Comparison of ENCODE assay signal across 15 cellular contexts in the genomic region with DNA sequence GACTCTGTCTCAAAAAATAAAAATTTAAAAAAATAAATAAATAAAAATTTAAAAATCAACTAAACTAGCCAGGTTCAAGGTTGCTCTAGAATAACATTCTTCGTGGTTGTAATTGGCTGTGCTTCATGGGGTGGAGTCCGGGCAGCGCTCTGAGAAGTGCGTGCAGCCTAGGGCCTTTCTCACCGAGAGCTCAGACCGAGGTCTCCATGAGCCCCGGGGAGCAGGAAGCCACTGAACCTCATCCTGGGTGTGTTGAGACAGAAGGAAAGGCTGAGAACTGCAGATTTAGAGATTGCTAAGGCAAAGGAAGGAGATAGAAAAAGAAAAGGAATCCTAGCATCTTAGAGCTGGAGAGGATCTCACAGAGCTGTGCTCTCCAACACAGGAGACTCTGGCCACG. TPM values are rescaled to one million over a fixed set of nuclear protein-coding genes. Genes with fewer than 3 reads are reported as not detected.
A peak's percentile ranks its signal among the peaks of the same experiment; 100 is the strongest.
DNase-seq lines count a peak whose midpoint lies in the region; TF ChIP-seq lines count a peak whose summit lies in the region.
"Had no signal": no experiment of that assay in that cellular context is flagged by ENCODE, and none has a peak within 500 bp of the region (broad histone marks: within the 10 kb centered on the region; RNA-seq: fewer than 3 reads in every experiment).

No MANE protein-coding gene starts in this region.

- H3K18ac ChIP-seq in H9 (ENCODE audit: insufficient read length, low read depth, low read length): no peak overlapping the region

- H4K5ac ChIP-seq in H9 (ENCODE audit: insufficient read length, low read depth, low read length): no peak overlapping the region

- H2AFZ ChIP-seq in parathyroid adenoma: peak overlapping the region; percentile 51
- H2AFZ ChIP-seq in H9 (ENCODE audit: low read length): no peak overlapping the region

- intact Hi-C loops in CD4-positive, alpha-beta memory T cell (cut with micrococcal nuclease): loop anchor here (1.0 kb wide), 1 partner anchor 16 kb away; no protein-coding TSS in a partner anchor
- intact Hi-C loops in activated naive CD4-positive, alpha-beta T cell treated with anti-CD3 and anti-CD28 coated beads for 36 hours (cut with micrococcal nuclease): loop anchor here (5.0 kb wide), 1 partner anchor 112 kb away; no protein-coding TSS in a partner anchor

- H3K4me3 Mint-ChIP-seq in CD4-positive, alpha-beta memory T cell: peak overlapping the region; percentile 68 to 89 (median 78)
- peak overlapping the region; percentile 15 for H3K4me3 Mint-ChIP-seq in activated naive CD4-positive, alpha-beta T cell treated with anti-CD3 and anti-CD28 coated beads for 36 hours
- no peak overlapping the region for H3K4me3 Mint-ChIP-seq in H9

- H3K9me3 ChIP-seq in CD4-positive, alpha-beta memory T cell (ENCODE audit: control insufficient read depth in 1 of 2, low read length in 2 of 2): no peaks in the 10 kb centered on the region
- no peaks in the 10 kb centered on the region for H3K9me3 ChIP-seq in parathyroid adenoma (ENCODE audit: control insufficient read depth, low read length)
- H3K9me3 ChIP-seq in H9 (ENCODE audit: control insufficient read depth, low read depth, low read length): no peaks in the 10 kb centered on the region

- H2BK5ac ChIP-seq in H9 (ENCODE audit: insufficient read length, low read length): no peak overlapping the region

- no peak overlapping the region for H3T11ph ChIP-seq in H9 (ENCODE audit: low read length)

- no peak overlapping the region for H3K4me3 ChIP-seq in CD4-positive, alpha-beta memory T cell (ENCODE audit: low read length in 2 of 2)
- peak overlapping the region; percentile 16 for H3K4me3 ChIP-seq in parathyroid adenoma (ENCODE audit: low read depth, low read length)
- H3K4me3 ChIP-seq: lung had no signal

- no peak overlapping the region for H2BK12ac ChIP-seq in H9 (ENCODE audit: insufficient read length, low read depth, low read length)

- CTCF ChIA-PET in CD4-positive, alpha-beta memory T cell (lab: Charles Lee; ENCODE audit: partially characterized antibody): interaction anchor here (0.6 to 3.2 kb wide), 10 partner anchors 9 to 643 kb away, joined by 3 to 26 read pairs (median 6); partner anchors contain the start of gene POP5
- CTCF ChIA-PET in activated naive CD4-positive, alpha-beta T cell treated with anti-CD3 and anti-CD28 coated beads for 36 hours (lab: Charles Lee): interaction anchor here (0.7 to 1.3 kb wide), 4 partner anchors 16 to 114 kb away, joined by 3 to 5 read pairs (median 4); partner anchors contain the start of gene P2RX7
- CTCF ChIA-PET in HEK293T (lab: Yijun Ruan, JAX): interaction anchor here (0.7 kb wide), 1 partner anchor 38 kb away, joined by 3 read pairs; no protein-coding TSS in a partner anchor

- no peak overlapping the region for H2BK15ac ChIP-seq in H9 (ENCODE audit: low read depth, low read length)

- no peak overlapping the region for H2BK120ac ChIP-seq in H9 (ENCODE audit: low read depth, low read length, poor library complexity, severe bottlenecking)

- peak; percentile 58 to 74 (median 67) for DNase-seq in CD4-positive, alpha-beta memory T cell
- DNase-seq in T-helper 22 cell (ENCODE audit: low read depth) (peak; percentile 42), AML-193 (lab: John Stamatoyannopoulos, UW) (no peak), HEK293T (ENCODE audit: extremely low spot score) (no peak), H9 (no peak), NCI-H226 (no peak)
- peak; percentile 66 for DNase-seq in activated naive CD4-positive, alpha-beta T cell treated with anti-CD3 and anti-CD28 coated beads for 36 hours
- DNase-seq: caudate nucleus, GDM1, NCI-H1092, NCI-H510A treated with DMSO at 0.1 percent for 48 hours, T1000 had no signal

- POLR2A ChIA-PET in CD4-positive, alpha-beta memory T cell (lab: Charles Lee; ENCODE audit: partially characterized antibody): interaction anchor here (0.6 to 4.7 kb wide), 18 partner anchors 9 to 577 kb away, joined by 3 to 113 read pairs (median 4); partner anchors contain the start of genes CAMKK2, P2RX4, P2RX7 and RNF34
- POLR2A ChIA-PET in HEK293T (lab: Yijun Ruan, JAX): no interaction called here

- no peak overlapping the region for H4K91ac ChIP-seq in H9 (ENCODE audit: insufficient read length, low read depth, low read length)

- H3K79me1 ChIP-seq in H9 (ENCODE audit: insufficient read depth, low read depth, low read length, poor library complexity, severe bottlenecking): no peaks in the 10 kb centered on the region

- no peaks in the 10 kb centered on the region for H4K20me1 ChIP-seq in H9 (ENCODE audit: control insufficient read depth, insufficient read depth, insufficient read length)

- no peak overlapping the region for H3K4ac ChIP-seq in H9 (ENCODE audit: low read depth, low read length)

- H3K23ac ChIP-seq in H9 (ENCODE audit: insufficient read length, low read depth, low read length): no peak overlapping the region

- H3K9me3 Mint-ChIP-seq in CD4-positive, alpha-beta memory T cell: no peaks in the 10 kb centered on the region
- H3K9me3 Mint-ChIP-seq in activated naive CD4-positive, alpha-beta T cell treated with anti-CD3 and anti-CD28 coated beads for 36 hours: no peaks in the 10 kb centered on the region
- H3K9me3 Mint-ChIP-seq in H9: no peaks in the 10 kb centered on the region

- no peak overlapping the region for H2BK20ac ChIP-seq in H9 (ENCODE audit: low read depth, low read length, poor library complexity, severe bottlenecking)

- TF ChIP-seq CTCF in parathyroid adenoma (IDR thresholded peaks at IDR 0.05) (no peak), H9 (conservative IDR thresholded peaks at IDR 0.05) (no peak)

- H3K36me3 Mint-ChIP-seq in CD4-positive, alpha-beta memory T cell: peaks cover 16 to 36% of the 10 kb centered on the region in 2 donors
- H3K36me3 Mint-ChIP-seq in activated naive CD4-positive, alpha-beta T cell treated with anti-CD3 and anti-CD28 coated beads for 36 hours (ENCODE audit: low read depth): peaks cover 18% of the 10 kb centered on the region
- peaks cover 2 to 5% (median 3%) of the 10 kb centered on the region in 3 experiments; a peak in 5 of 7 replicates for H3K36me3 Mint-ChIP-seq in H9 (ENCODE audit: insufficient read depth in 1 of 3, low read depth in 3 of 3)

- peak overlapping the region; percentile 86 to 97 (median 94) for H3K27ac Mint-ChIP-seq in CD4-positive, alpha-beta memory T cell
- H3K27ac Mint-ChIP-seq in activated naive CD4-positive, alpha-beta T cell treated with anti-CD3 and anti-CD28 coated beads for 36 hours: peak overlapping the region; percentile 79
- H3K27ac Mint-ChIP-seq in H9: no peak overlapping the region; a peak in 1 of 7 replicates

- peaks cover 7% of the 10 kb centered on the region for H3K36me3 ChIP-seq in CD4-positive, alpha-beta memory T cell (ENCODE audit: insufficient read depth, low read length)
- H3K36me3 ChIP-seq in parathyroid adenoma (ENCODE audit: control insufficient read depth, insufficient read depth, low read length): no peaks in the 10 kb centered on the region

- H3K23me2 ChIP-seq in H9 (ENCODE audit: insufficient read length, low read depth, low read length, poor library complexity, severe bottlenecking): no peaks in the 10 kb centered on the region

- H3K27ac ChIP-seq in CD4-positive, alpha-beta memory T cell (ENCODE audit: low read depth, low read length): peak overlapping the region; percentile 54
- no peak overlapping the region for H3K27ac ChIP-seq in parathyroid adenoma
- no peak overlapping the region for H3K27ac ChIP-seq in H9 (ENCODE audit: insufficient read length, low read depth, low read length)
- H3K27ac ChIP-seq: C4-2B had no signal

- no peaks in the 10 kb centered on the region for H3K27me3 Mint-ChIP-seq in CD4-positive, alpha-beta memory T cell
- H3K27me3 Mint-ChIP-seq in activated naive CD4-positive, alpha-beta T cell treated with anti-CD3 and anti-CD28 coated beads for 36 hours (ENCODE audit: low read depth): no peaks in the 10 kb centered on the region
- no peaks in the 10 kb centered on the region for H3K27me3 Mint-ChIP-seq in H9 (ENCODE audit: low read depth)

- peaks cover 30 to 63% (median 45%) of the 10 kb centered on the region in 4 donors for H3K4me1 Mint-ChIP-seq in CD4-positive, alpha-beta memory T cell
- peaks cover 42% of the 10 kb centered on the region for H3K4me1 Mint-ChIP-seq in activated naive CD4-positive, alpha-beta T cell treated with anti-CD3 and anti-CD28 coated beads for 36 hours (ENCODE audit: low read depth)
- peaks cover under 1 to 3% of the 10 kb centered on the region in 2 experiments; a peak in 3 of 4 replicates for H3K4me1 Mint-ChIP-seq in H9

- H3K4me2 ChIP-seq in parathyroid adenoma (ENCODE audit: low read length) (peak overlapping the region; percentile 42), H9 (ENCODE audit: insufficient read depth, insufficient read length, low read length) (no peak overlapping the region)

- H3K79me2 ChIP-seq in parathyroid adenoma: no peaks in the 10 kb centered on the region
- H3K79me2 ChIP-seq in H9 (ENCODE audit: insufficient read depth, low read length): no peaks in the 10 kb centered on the region

- H3K56ac ChIP-seq in H9 (ENCODE audit: insufficient read length, low read depth, low read length): no peak overlapping the region

- WGBS in H9 (ENCODE audit: extremely low coverage, insufficient read length, low lambda C conversion rate): no CpG with 5 or more reads among the region's 8 CpGs

- no peaks in the 10 kb centered on the region for H3K27me3 ChIP-seq in CD4-positive, alpha-beta memory T cell (ENCODE audit: insufficient read depth, low read length)
- H3K27me3 ChIP-seq in parathyroid adenoma (ENCODE audit: control insufficient read depth, insufficient read depth, low read length) (no peaks in the 10 kb centered on the region), H9 (ENCODE audit: insufficient read depth, low read length) (no peaks in the 10 kb centered on the region)

- H3K14ac ChIP-seq in H9 (ENCODE audit: insufficient read depth, low read length): no peak overlapping the region

- H4K8ac ChIP-seq in H9 (replicated peaks; ENCODE audit: insufficient read length, low read depth, low read length): no peak overlapping the region

- H2AK5ac ChIP-seq in H9 (ENCODE audit: insufficient read length, low read length): no peak overlapping the region

- H3K9ac ChIP-seq in parathyroid adenoma: no peak overlapping the region
- H3K9ac ChIP-seq in H9 (ENCODE audit: extremely low read depth, insufficient read length, low read length): no peak overlapping the region

- peaks cover 55% of the 10 kb centered on the region for H3K4me1 ChIP-seq in CD4-positive, alpha-beta memory T cell (ENCODE audit: insufficient read depth, low read length)
- peaks cover 8% of the 10 kb centered on the region for H3K4me1 ChIP-seq in parathyroid adenoma
- no peaks in the 10 kb centered on the region for H3K4me1 ChIP-seq in H9 (ENCODE audit: insufficient read depth, low read length)

TF ChIP-seq in HEK293T, 16 proteins besides CTCF, POLR2A, EP300 and RAD21 (continues in another document):
- no peak for TF ChIP-seq SUZ12 (IDR thresholded peaks at IDR 0.05)
- no peak for TF ChIP-seq NFRKB (IDR thresholded peaks at IDR 0.05)
- TF ChIP-seq FOXM1 (IDR thresholded peaks at IDR 0.05; ENCODE audit: borderline replicate concordance): no peak

RNA-seq across cellular contexts. Expression of gene P2RX4, which starts 14.7 kb away (rescaled TPM):
- 10 to 100 TPM; 48.3 to 57.1 TPM for total RNA-seq in CD4-positive, alpha-beta memory T cell
- 10 to 100 TPM; 35.4 to 66.0 TPM for polyA plus RNA-seq in CD4-positive, alpha-beta memory T cell
- 10 to 100 TPM; 14.2 to 18.0 TPM for total RNA-seq in activated naive CD4-positive, alpha-beta T cell treated with anti-CD3 and anti-CD28 coated beads for 36 hours
- total RNA-seq in H9 (2021): 7.9 and 8.1 TPM in 2 replicates

Comparison
In these comparisons a context has a peak if more than half of its experiments do, and no peak if none do; other contexts are left out.
1. DNase-seq: peak in CD4-positive, alpha-beta memory T cell (5 of 5), T-helper 22 cell (single experiment) and activated naive CD4-positive, alpha-beta T cell treated with anti-CD3 and anti-CD28 coated beads for 36 hours (single experiment); none in AML-193 (0 of 2), HEK293T (single experiment), H9 (single experiment) and NCI-H226 (single experiment).
2. H3K27ac Mint-ChIP-seq: peak in CD4-positive, alpha-beta memory T cell (7 of 7) and activated naive CD4-positive, alpha-beta T cell treated with anti-CD3 and anti-CD28 coated beads for 36 hours (single experiment); none in H9 (0 of 3).
3. H3K4me3 Mint-ChIP-seq: peak in CD4-positive, alpha-beta memory T cell (8 of 8) and activated naive CD4-positive, alpha-beta T cell treated with anti-CD3 and anti-CD28 coated beads for 36 hours (single experiment); none in H9 (0 of 2).